In the genomic region with DNA sequence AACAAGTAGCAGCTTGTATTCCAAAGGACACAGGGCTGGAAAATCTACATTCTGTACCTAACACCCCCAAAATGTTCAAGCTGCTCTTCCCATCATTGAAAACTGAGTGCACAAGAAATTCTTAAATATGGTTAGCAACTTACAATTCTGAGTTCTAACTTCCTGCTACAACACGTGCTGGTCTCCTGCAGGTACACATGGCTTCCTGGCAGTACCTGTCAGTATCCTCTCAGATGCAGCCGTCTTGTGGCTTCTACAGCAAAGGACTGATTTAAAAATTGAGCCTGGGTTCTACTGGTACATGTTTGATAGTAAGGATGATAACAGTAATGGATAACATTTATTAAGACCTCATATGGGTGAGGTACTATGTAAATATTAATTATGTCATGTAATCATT, we compare ENCODE assay signal across 30 cellular contexts.
"Had no signal": no experiment of that assay in that cellular context is flagged by ENCODE, and none has a peak within 500 bp of the region (broad histone marks: within the 10 kb centered on the region; RNA-seq: fewer than 3 reads in every experiment).

No MANE protein-coding gene starts in this region.

- H3K9me3 ChIP-seq: esophagus squamous epithelium, mucosa of descending colon, prostate gland, right atrium auricular region, suprapubic skin, transverse colon, upper lobe of right lung, uterus had no signal

- H3K27me3 ChIP-seq: esophagus squamous epithelium, right atrium auricular region, suprapubic skin, transverse colon, upper lobe of right lung, uterus had no signal

- ATAC-seq: effector memory CD8-positive, alpha-beta T cell; mucosa of descending colon; sciatic nerve; stimulated activated naive CD8-positive, alpha-beta T cell treated with anti-CD3 and anti-CD28 coated beads, Interleukin-15, amount 100 ng/mL, for 72 hours; upper lobe of right lung had no signal

- H3K4me2 ChIP-seq: smooth muscle cell had no signal

- H3K27ac Mint-ChIP-seq: effector memory CD8-positive, alpha-beta T cell; immature natural killer cell; mesothelial cell of epicardium; nephron progenitor cell; stimulated activated naive CD8-positive, alpha-beta T cell treated with anti-CD3 and anti-CD28 coated beads, Interleukin-15, amount 100 ng/mL, for 72 hours had no signal

- FAIRE-seq: endometrium had no signal

- H3K4me1 ChIP-seq: prostate gland, right atrium auricular region, transverse colon, upper lobe of right lung, uterus had no signal

- H3K36me3 Mint-ChIP-seq: immature natural killer cell, mesothelial cell of epicardium had no signal

- H3K4me1 Mint-ChIP-seq: mesothelial cell of epicardium, nephron progenitor cell had no signal

- H3K27ac ChIP-seq: esophagus squamous epithelium, prostate gland, right atrium auricular region, suprapubic skin, transverse colon, upper lobe of right lung, uterus had no signal

- DNase-seq: cortex of kidney; effector memory CD8-positive, alpha-beta T cell; erythroblast; esophagus squamous epithelium; foreskin melanocyte; glutamatergic neuron; hypothalamus; immature natural killer cell; islet precursor cell; mesenchymal stem cell; mucosa of descending colon; nephron progenitor cell; nucleus accumbens; stimulated activated CD4-positive, alpha-beta T cell treated with anti-CD3 and anti-CD28 coated beads, Interleukin-12 subunit alpha, Interleukin-12 subunit beta, amount 100 ng/mL, for 4 hours; stimulated activated CD4-positive, alpha-beta T cell treated with anti-CD3 and anti-CD28 coated beads, Interleukin-1b, Interleukin-23, amount 100 ng/mL, for 48 hours; stimulated activated CD4-positive, alpha-beta T cell treated with anti-CD3 and anti-CD28 coated beads, Interleukin-4, amount 100 ng/mL, for 1 hour; stimulated activated CD8-positive, alpha-beta memory T cell treated with anti-CD3 and anti-CD28 coated beads, Interleukin-4, amount 100 ng/mL, for 48 hours; stimulated activated naive CD8-positive, alpha-beta T cell treated with anti-CD3 and anti-CD28 coated beads, Interleukin-15, amount 100 ng/mL, for 72 hours; transverse colon; upper lobe of right lung; uterus had no signal

- H3K36me3 ChIP-seq: esophagus squamous epithelium, prostate gland, right atrium auricular region, suprapubic skin, transverse colon, upper lobe of right lung, uterus had no signal

- H3K4me3 Mint-ChIP-seq: effector memory CD8-positive, alpha-beta T cell; immature natural killer cell; mesothelial cell of epicardium; naive thymus-derived CD8-positive, alpha-beta T cell; nephron progenitor cell; stimulated activated naive CD8-positive, alpha-beta T cell treated with anti-CD3 and anti-CD28 coated beads, Interleukin-15, amount 100 ng/mL, for 72 hours had no signal

- H3K9me3 Mint-ChIP-seq: effector memory CD8-positive, alpha-beta T cell; immature natural killer cell had no signal

- H3K4me3 ChIP-seq: esophagus squamous epithelium, lung, mucosa of descending colon, prostate gland, right atrium auricular region, smooth muscle cell, suprapubic skin, transverse colon, upper lobe of right lung, uterus had no signal

- H3K27me3 Mint-ChIP-seq: naive thymus-derived CD8-positive, alpha-beta T cell; stimulated activated naive CD8-positive, alpha-beta T cell treated with anti-CD3 and anti-CD28 coated beads, Interleukin-15, amount 100 ng/mL, for 72 hours had no signal
